19 cellular contexts compared by ENCODE assay signal in the genomic region with DNA sequence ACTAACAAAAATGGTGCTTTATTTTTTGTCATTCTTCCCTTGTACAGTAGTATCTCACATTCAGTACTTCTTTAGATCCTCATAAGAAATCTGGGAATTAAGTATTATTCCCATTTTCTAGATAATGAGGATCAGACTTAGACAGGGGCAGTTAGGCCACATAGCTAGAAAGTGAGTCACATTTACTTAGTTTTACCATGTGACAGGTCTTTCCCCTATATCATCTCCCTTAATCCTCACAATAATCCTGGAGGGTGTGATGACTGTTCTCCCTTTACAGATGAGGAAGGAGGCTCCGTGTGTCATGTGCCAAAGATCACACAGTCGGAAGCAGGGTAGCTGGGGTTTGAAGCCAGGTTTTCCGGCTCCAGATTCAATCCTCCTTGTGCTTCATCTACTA. TPM values are rescaled to one million over a fixed set of nuclear protein-coding genes. Genes with fewer than 3 reads are reported as not detected.
A peak's percentile ranks its signal among the peaks of the same experiment; 100 is the strongest.
DNase-seq lines count a peak whose midpoint lies in the region; ATAC-seq, FAIRE-seq and TF ChIP-seq lines count a peak whose summit lies in the region.
"Had no signal": no experiment of that assay in that cellular context is flagged by ENCODE, and none has a peak within 500 bp of the region (broad histone marks: within the 10 kb centered on the region; RNA-seq: fewer than 3 reads in every experiment).

No MANE protein-coding gene starts in this region.

- no peak overlapping the region for H3K27ac ChIP-seq in astrocyte (ENCODE audit: low read depth, low read length)
- H3K27ac ChIP-seq: coronary artery, neural progenitor cell, tibial artery had no signal

- H2AFZ ChIP-seq in astrocyte (ENCODE audit: low read depth, low read length), result no peak overlapping the region
- H2AFZ ChIP-seq: neural progenitor cell had no signal

- H3K79me2 ChIP-seq in astrocyte (ENCODE audit: insufficient read depth, low read length), result no peaks in the 10 kb centered on the region

- peaks cover 18% of the 10 kb centered on the region for H3K4me1 Mint-ChIP-seq in astrocyte (ENCODE audit: low read depth, unreplicated experiment)
- H3K4me1 Mint-ChIP-seq: memory B cell had no signal

- no peaks in the 10 kb centered on the region for H4K20me1 ChIP-seq in astrocyte (ENCODE audit: insufficient read depth, low read length)

- H3K27me3 ChIP-seq in astrocyte (ENCODE audit: insufficient read depth, low read length), result no peaks in the 10 kb centered on the region
- H3K27me3 ChIP-seq: neural progenitor cell, tibial artery had no signal

- H3K9ac ChIP-seq in astrocyte (ENCODE audit: low read length), result no peak overlapping the region
- H3K9ac ChIP-seq: neural progenitor cell had no signal

- no peaks in the 10 kb centered on the region for H3K9me3 ChIP-seq in astrocyte (ENCODE audit: insufficient read depth, low read depth, low read length)
- H3K9me3 ChIP-seq: tibial artery had no signal

- no peak overlapping the region for H3K4me3 ChIP-seq in astrocyte (ENCODE audit: insufficient read depth, low read depth, low read length)
- H3K4me3 ChIP-seq: coronary artery, neural progenitor cell, tibial artery had no signal

- DNase-seq in AG08395 (ENCODE audit: low spot score) (peak; percentile 58), LoVo (ENCODE audit: low spot score) (peak; percentile 1), astrocyte (ENCODE audit: low read depth) (peak; percentile 44), left lobe of liver (ENCODE audit: low spot score) (no peak), NCI-H2107 treated with DMSO at 0.1 percent for 48 hours (lab: John Stamatoyannopoulos, UW; ENCODE audit: unreplicated experiment) (no peak), HK-2 (ENCODE audit: unreplicated experiment) (no peak), DMS79 (lab: John Stamatoyannopoulos, UW) (no peak)
- DNase-seq in central memory CD4-positive, alpha-beta T cell, result no peak
- DNase-seq: anterior cingulate cortex; right cardiac atrium; stimulated activated CD4-positive, alpha-beta T cell treated with anti-CD3 and anti-CD28 coated beads, Interleukin-2, amount 100 ng/mL, for 48 hours; stimulated activated CD8-positive, alpha-beta memory T cell treated with anti-CD3 and anti-CD28 coated beads, Interleukin-4, amount 100 ng/mL, for 48 hours; tibial artery had no signal

- H3K4me3 Mint-ChIP-seq in astrocyte (ENCODE audit: unreplicated experiment), result no peak overlapping the region
- H3K4me3 Mint-ChIP-seq: memory B cell, neural progenitor cell had no signal

- no peak overlapping the region for H3K4me2 ChIP-seq in astrocyte (ENCODE audit: low read length)
- H3K4me2 ChIP-seq: neural progenitor cell had no signal

- FAIRE-seq in astrocyte (lab: Jason Lieb, UNC), result no peak

- TF ChIP-seq CTCF in astrocyte (IDR thresholded peaks at IDR 0.05; ENCODE audit: insufficient read depth, low read depth, low read length), result no peak

- no peaks in the 10 kb centered on the region for H3K36me3 ChIP-seq in astrocyte (ENCODE audit: insufficient read depth, low read length)
- H3K36me3 ChIP-seq: neural progenitor cell, tibial artery had no signal

- peaks cover 2% of the 10 kb centered on the region for H3K4me1 ChIP-seq in astrocyte (ENCODE audit: insufficient read depth, low read length)
- H3K4me1 ChIP-seq: tibial artery had no signal

- peak; percentile 13 for ATAC-seq in left lobe of liver

- H3K9me3 Mint-ChIP-seq in astrocyte (ENCODE audit: unreplicated experiment), result no peaks in the 10 kb centered on the region
- H3K9me3 Mint-ChIP-seq: activated T-helper 2 cell treated with anti-CD3 and anti-CD28 coated beads, Interferon-gamma antibody, Interleukin-2, Interleukin-4, amounts not matched to agents 10 μg/mL and 5 μg/mL and 100 μg/mL, durations not matched to agents 14 hours and 24 hours and 36 hours; memory B cell had no signal

- peaks cover 29% of the 10 kb centered on the region for H3K27me3 Mint-ChIP-seq in astrocyte (ENCODE audit: low read depth, unreplicated experiment)

- H3K36me3 Mint-ChIP-seq in astrocyte (ENCODE audit: low read depth, unreplicated experiment), result peaks cover 2% of the 10 kb centered on the region
- H3K36me3 Mint-ChIP-seq: memory B cell, neural progenitor cell had no signal

- no peak overlapping the region for H3K27ac Mint-ChIP-seq in astrocyte (ENCODE audit: unreplicated experiment)
- H3K27ac Mint-ChIP-seq: activated T-helper 2 cell treated with anti-CD3 and anti-CD28 coated beads, Interferon-gamma antibody, Interleukin-2, Interleukin-4, amounts not matched to agents 10 μg/mL and 5 μg/mL and 100 μg/mL, durations not matched to agents 14 hours and 24 hours and 36 hours; memory B cell; neural progenitor cell had no signal

RNA-seq across cellular contexts. Expression of a gene that starts 54.7 kb away (rescaled TPM):
- total RNA-seq in astrocyte (not detected in 2 replicates), left lobe of liver (288 TPM)
- total RNA-seq: activated CD8-positive, alpha-beta memory T cell treated with anti-CD3 and anti-CD28 coated beads for 36 hours; activated T-helper 2 cell treated with anti-CD3 and anti-CD28 coated beads, Interferon-gamma antibody, Interleukin-2, Interleukin-4, amounts not matched to agents 10 μg/mL and 5 μg/mL and 100 μg/mL, durations not matched to agents 14 hours and 24 hours and 36 hours; HT-29; right cardiac atrium had no signal

RNA-seq across cellular contexts. Expression of a gene that starts 56.5 kb away (rescaled TPM):
- total RNA-seq in astrocyte (not detected in 2 replicates), left lobe of liver (302 TPM)
- total RNA-seq: activated CD8-positive, alpha-beta memory T cell treated with anti-CD3 and anti-CD28 coated beads for 36 hours; activated T-helper 2 cell treated with anti-CD3 and anti-CD28 coated beads, Interferon-gamma antibody, Interleukin-2, Interleukin-4, amounts not matched to agents 10 μg/mL and 5 μg/mL and 100 μg/mL, durations not matched to agents 14 hours and 24 hours and 36 hours; HT-29; right cardiac atrium had no signal

Comparison
In these comparisons a context has a peak if more than half of its experiments do, and no peak if none do; other contexts are left out.
1. DNase-seq: peak in AG08395 (single experiment), LoVo (single experiment) and astrocyte (single experiment); none in left lobe of liver (single experiment), central memory CD4-positive, alpha-beta T cell (single experiment), NCI-H2107 treated with DMSO at 0.1 percent for 48 hours (single experiment), HK-2 (single experiment) and DMS79 (single experiment).
2. RNA of a gene that starts 54.7 kb away (total RNA-seq): 288 TPM in left lobe of liver (single experiment); not detected in astrocyte; every median in the first group is over 100 times any median in the second.
3. RNA of a gene that starts 56.5 kb away (total RNA-seq): 302 TPM in left lobe of liver (single experiment); not detected in astrocyte; every median in the first group is over 100 times any median in the second.